In the genomic region with DNA sequence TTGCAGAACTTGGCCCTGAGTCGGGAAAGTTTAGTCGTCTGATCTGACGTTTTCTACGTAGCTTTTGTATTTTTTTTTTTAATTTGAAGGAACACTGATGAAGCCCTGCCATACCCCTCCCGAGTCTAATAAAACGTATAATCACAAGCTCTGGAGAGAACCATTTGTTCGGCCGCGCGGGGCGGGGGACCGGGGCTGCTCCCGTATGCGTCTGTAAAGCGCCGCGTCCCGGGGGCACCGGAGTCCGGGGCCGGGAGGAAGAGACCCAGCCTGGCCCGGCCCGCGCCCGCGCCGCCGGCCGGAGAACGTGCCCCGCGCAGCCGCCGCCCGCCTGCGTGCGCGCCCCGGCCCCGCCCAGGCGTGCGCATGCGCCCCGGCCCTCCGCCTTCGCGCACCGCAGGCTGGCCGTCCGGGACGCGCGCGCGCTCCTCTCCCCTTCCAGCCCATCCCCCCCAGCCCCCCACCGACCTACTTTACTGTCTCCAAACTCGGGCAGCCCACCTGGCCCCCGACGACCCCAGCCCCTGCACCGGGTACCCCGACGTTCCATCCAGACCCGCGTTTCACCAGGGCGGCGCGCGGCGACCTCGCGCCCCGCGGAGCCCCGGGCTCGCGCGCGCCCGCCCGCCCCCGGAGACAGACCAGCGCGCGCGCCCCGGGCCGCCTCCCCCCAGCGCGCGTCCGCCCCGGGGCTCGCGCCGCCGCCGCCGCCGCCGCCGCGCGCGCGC, we compare ENCODE assay signal across 8 cellular contexts. TPM values are rescaled to one million over a fixed set of nuclear protein-coding genes. Genes with fewer than 3 reads are reported as not detected.
DNase-seq lines count a peak whose midpoint lies in the region; ATAC-seq and TF ChIP-seq lines count a peak whose summit lies in the region.

No MANE protein-coding gene starts in this region.

- H3K4me1 Mint-ChIP-seq in activated T-helper 17 cell treated with anti-CD3 and anti-CD28 coated beads, Interleukin-2, amount 50 U/mL, for 72 hours: peaks cover under 1% of the 10 kb centered on the region
- peaks cover 22 to 58% (median 53%) of the 10 kb centered on the region in 4 donors for H3K4me1 Mint-ChIP-seq in naive thymus-derived CD8-positive, alpha-beta T cell
- H3K4me1 Mint-ChIP-seq in stimulated activated naive CD8-positive, alpha-beta T cell treated with anti-CD3 and anti-CD28 coated beads, Interleukin-15, amount 100 ng/mL, for 72 hours: peaks cover 50% of the 10 kb centered on the region

- H3K9me3 Mint-ChIP-seq in activated T-helper 17 cell treated with anti-CD3 and anti-CD28 coated beads, Interleukin-2, amount 50 U/mL, for 72 hours: no peaks in the 10 kb centered on the region
- H3K9me3 Mint-ChIP-seq in naive thymus-derived CD8-positive, alpha-beta T cell: no peaks in the 10 kb centered on the region
- no peaks in the 10 kb centered on the region for H3K9me3 Mint-ChIP-seq in stimulated activated naive CD8-positive, alpha-beta T cell treated with anti-CD3 and anti-CD28 coated beads, Interleukin-15, amount 100 ng/mL, for 72 hours

- H3K27ac ChIP-seq in BLaER1 (peak overlapping the region; percentile 96), Panc1 (ENCODE audit: low read length) (peak overlapping the region; percentile 99), fibroblast of lung (ENCODE audit: insufficient read depth, low read length) (peak overlapping the region; percentile 78)

- peak overlapping the region; percentile 93 for H3K27ac Mint-ChIP-seq in activated T-helper 17 cell treated with anti-CD3 and anti-CD28 coated beads, Interleukin-2, amount 50 U/mL, for 72 hours
- peak overlapping the region; percentile 88 to 98 (median 97) for H3K27ac Mint-ChIP-seq in naive thymus-derived CD8-positive, alpha-beta T cell
- H3K27ac Mint-ChIP-seq in stimulated activated naive CD8-positive, alpha-beta T cell treated with anti-CD3 and anti-CD28 coated beads, Interleukin-15, amount 100 ng/mL, for 72 hours: peak overlapping the region; percentile 97 to 98

- in situ Hi-C loops in Panc1 (cut with HindIII; ENCODE audit: low pct_unique_long_range_greater_than_20kb, low sequenced_read_pairs): no loop called here

- no peaks in the 10 kb centered on the region for H3K9me3 ChIP-seq in BLaER1
- H3K9me3 ChIP-seq in Panc1 (ENCODE audit: control insufficient read depth, insufficient read depth, low read depth, low read length): no peaks in the 10 kb centered on the region
- no peaks in the 10 kb centered on the region for H3K9me3 ChIP-seq in fibroblast of lung (ENCODE audit: control insufficient read depth, insufficient read depth, low read depth, low read length)

- no TSS peak for BruUV-seq in Panc1 (replicated peaks; lab: Mats Ljungman, UMichigan)

- POLR2A ChIA-PET in Panc1 (lab: Charles Lee): interaction anchor here (0.6 kb wide), 1 partner anchor 799 kb away, joined by 6 read pairs; no protein-coding TSS in a partner anchor
- POLR2A ChIA-PET in naive thymus-derived CD8-positive, alpha-beta T cell (lab: Charles Lee): interaction anchor here (0.7 to 7.7 kb wide), 23 partner anchors 14 to 172 kb away, joined by 3 to 91 read pairs (median 4); a partner anchor contains a TSS

- H3K4me3 Mint-ChIP-seq in activated T-helper 17 cell treated with anti-CD3 and anti-CD28 coated beads, Interleukin-2, amount 50 U/mL, for 72 hours: peak overlapping the region; percentile 88
- H3K4me3 Mint-ChIP-seq in naive thymus-derived CD8-positive, alpha-beta T cell: peak overlapping the region; percentile 89 to 98 (median 96)
- peak overlapping the region; percentile 96 to 99 for H3K4me3 Mint-ChIP-seq in stimulated activated naive CD8-positive, alpha-beta T cell treated with anti-CD3 and anti-CD28 coated beads, Interleukin-15, amount 100 ng/mL, for 72 hours

- H3K36me3 ChIP-seq in BLaER1 (peaks cover 30% of the 10 kb centered on the region), Panc1 (ENCODE audit: control insufficient read depth, insufficient read depth, low read length) (peaks cover 14% of the 10 kb centered on the region; the same call in 1 of the 2 replicates), fibroblast of lung (ENCODE audit: control insufficient read depth, insufficient read depth, low read length) (peaks cover 14% of the 10 kb centered on the region)

- H3K4me2 ChIP-seq in BLaER1 (peak overlapping the region; percentile 98), fibroblast of lung (ENCODE audit: extremely low read depth, insufficient read depth, low read length) (peak overlapping the region; percentile 87)

- H3K27me3 ChIP-seq in BLaER1: no peaks in the 10 kb centered on the region
- no peaks in the 10 kb centered on the region for H3K27me3 ChIP-seq in Panc1 (ENCODE audit: control insufficient read depth, insufficient read depth, low read length)
- no peaks in the 10 kb centered on the region for H3K27me3 ChIP-seq in fibroblast of lung (ENCODE audit: control insufficient read depth, insufficient read depth, low read length)

- H3K4me1 ChIP-seq in BLaER1 (peaks cover 74% of the 10 kb centered on the region), Panc1 (ENCODE audit: control insufficient read depth, insufficient read depth, low read length) (peaks cover 25% of the 10 kb centered on the region), fibroblast of lung (ENCODE audit: control insufficient read depth, extremely low read depth, insufficient read depth, low read length) (peaks cover 2% of the 10 kb centered on the region)

- H3K79me2 ChIP-seq in fibroblast of lung (ENCODE audit: control insufficient read depth, insufficient read depth, low read length): peaks cover 12% of the 10 kb centered on the region

- DNase-seq in GM19240 (ENCODE audit: insufficient read length, low spot score) (peak; percentile 85), HS-27A (ENCODE audit: low read depth) (peak; percentile 48), Panc1 (ENCODE audit: low read depth, low spot score) (no peak), fibroblast of lung (ENCODE audit: low read depth in 2 of 2) (peak; percentile 62 to 67)
- DNase-seq in naive thymus-derived CD8-positive, alpha-beta T cell: peak; percentile 53 to 86 (median 79)
- DNase-seq in stimulated activated naive CD8-positive, alpha-beta T cell treated with anti-CD3 and anti-CD28 coated beads, Interleukin-15, amount 100 ng/mL, for 72 hours: peak; percentile 76 to 81

- H4K20me1 ChIP-seq in BLaER1 (peaks cover 20% of the 10 kb centered on the region; the same call in 1 of the 2 replicates), fibroblast of lung (ENCODE audit: control insufficient read depth, extremely low read depth, insufficient read depth, low read length) (no peaks in the 10 kb centered on the region)

- CTCF ChIA-PET in Panc1 (lab: Charles Lee): interaction anchor here (0.6 to 0.7 kb wide), 4 partner anchors 72 to 227 kb away, joined by 3 to 5 read pairs (median 4); no protein-coding TSS in a partner anchor

- peak; percentile 60 for ATAC-seq in Panc1
- peak; percentile 62 for ATAC-seq in activated T-helper 17 cell treated with anti-CD3 and anti-CD28 coated beads, Interleukin-2, amount 50 U/mL, for 72 hours (replicated peaks)
- peak; percentile 51 to 60 for ATAC-seq in naive thymus-derived CD8-positive, alpha-beta T cell
- peak; percentile 61 for ATAC-seq in stimulated activated naive CD8-positive, alpha-beta T cell treated with anti-CD3 and anti-CD28 coated beads, Interleukin-15, amount 100 ng/mL, for 72 hours

- H3K27me3 Mint-ChIP-seq in activated T-helper 17 cell treated with anti-CD3 and anti-CD28 coated beads, Interleukin-2, amount 50 U/mL, for 72 hours: no peaks in the 10 kb centered on the region
- no peaks in the 10 kb centered on the region for H3K27me3 Mint-ChIP-seq in naive thymus-derived CD8-positive, alpha-beta T cell
- H3K27me3 Mint-ChIP-seq in stimulated activated naive CD8-positive, alpha-beta T cell treated with anti-CD3 and anti-CD28 coated beads, Interleukin-15, amount 100 ng/mL, for 72 hours: no peaks in the 10 kb centered on the region

- H3K9ac ChIP-seq in BLaER1: peak overlapping the region; percentile 99
- H3K9ac ChIP-seq in fibroblast of lung (ENCODE audit: insufficient read depth, low read length): peak overlapping the region; percentile 89

- peak overlapping the region; percentile 95 for H3K4me3 ChIP-seq in BLaER1
- peak overlapping the region; percentile 86 to 93 for H3K4me3 ChIP-seq in Panc1 (ENCODE audit: low read depth in 2 of 2, low read length in 2 of 2)
- H3K4me3 ChIP-seq in fibroblast of lung (replicated peaks in 1 of 4; ENCODE audit: control extremely low read depth in 1 of 4, insufficient read depth in 1 of 4, low read depth in 3 of 4, low read length in 4 of 4): peak overlapping the region; percentile 81 to 96 (median 88)

- H2AFZ ChIP-seq in fibroblast of lung (ENCODE audit: low read length): peak overlapping the region; percentile 49

- H3K36me3 Mint-ChIP-seq in activated T-helper 17 cell treated with anti-CD3 and anti-CD28 coated beads, Interleukin-2, amount 50 U/mL, for 72 hours (ENCODE audit: low read depth): peaks cover 70% of the 10 kb centered on the region
- peaks cover 0 to 50% (median 4%) of the 10 kb centered on the region in 3 donors for H3K36me3 Mint-ChIP-seq in naive thymus-derived CD8-positive, alpha-beta T cell

- intact Hi-C loops in Panc1 (cut with micrococcal nuclease; ENCODE audit: unreplicated experiment): no loop called here

- TF ChIP-seq CTCF in Panc1 (IDR thresholded peaks at IDR 0.05) (no peak), fibroblast of lung (conservative IDR thresholded peaks at IDR 0.05 in 1 of 2, IDR thresholded peaks at IDR 0.05 in 1 of 2; ENCODE audit: low read depth in 1 of 2, low read length in 2 of 2) (no peak)

RNA-seq across cellular contexts. Expression of a gene that starts 0.8 kb away (rescaled TPM):
- 121 TPM for total RNA-seq in Panc1 (2021; ENCODE audit: unreplicated experiment)
- 261 TPM for polyA plus RNA-seq in Panc1 (2012; ENCODE audit: insufficient read length)
- total RNA-seq in activated T-helper 17 cell treated with anti-CD3 and anti-CD28 coated beads, Interleukin-2, amount 50 U/mL, for 72 hours: 100 to 1,000 TPM; 109 to 121 TPM
- total RNA-seq in fibroblast of lung: 42.1 and 53.8 TPM in 2 replicates
- polyA plus RNA-seq in fibroblast of lung: 74.9 and 105 TPM in 2 replicates
- polyA plus RNA-seq in fibroblast of lung (2012): 72.0 and 78.6 TPM in 2 replicates
- 79.1 and 80.1 TPM in 2 replicates for polyA minus RNA-seq in fibroblast of lung (ENCODE audit: low replicate concordance)
- 100 to 1,000 TPM; 226 to 232 TPM for total RNA-seq in naive thymus-derived CD8-positive, alpha-beta T cell
- 1 to 10 TPM; 4.5 to 6.9 (median 5.2) TPM for polyA plus RNA-seq in naive thymus-derived CD8-positive, alpha-beta T cell

RNA-seq across cellular contexts. Expression of a gene that starts 14.3 kb away (rescaled TPM):
- 0.31 TPM for total RNA-seq in Panc1 (2021; ENCODE audit: unreplicated experiment)
- not detected for polyA plus RNA-seq in Panc1 (2012; ENCODE audit: insufficient read length)
- under 1 TPM; 0.11 to 0.22 TPM for total RNA-seq in activated T-helper 17 cell treated with anti-CD3 and anti-CD28 coated beads, Interleukin-2, amount 50 U/mL, for 72 hours
- not detected in 2 replicates for total RNA-seq in fibroblast of lung
- polyA plus RNA-seq in fibroblast of lung: not detected in 2 replicates
- not detected in 2 replicates for polyA plus RNA-seq in fibroblast of lung (2012)
- not detected in 2 replicates for polyA minus RNA-seq in fibroblast of lung (ENCODE audit: low replicate concordance)
- 1 to 10 TPM; 2.5 to 2.6 TPM for total RNA-seq in naive thymus-derived CD8-positive, alpha-beta T cell
- polyA plus RNA-seq in naive thymus-derived CD8-positive, alpha-beta T cell: under 1 TPM in 1 of 3 donors, not detected in 2; 0.06 TPM

RNA-seq across cellular contexts. Expression of a gene that starts 19.2 kb away (rescaled TPM):
- total RNA-seq in Panc1 (2021; ENCODE audit: unreplicated experiment) (64.7 TPM), fibroblast of lung (0.26 and 0.33 TPM in 2 replicates)
- 124 TPM for polyA plus RNA-seq in Panc1 (2012; ENCODE audit: insufficient read length)
- 10 to 100 TPM; 19.1 to 38.0 TPM for total RNA-seq in activated T-helper 17 cell treated with anti-CD3 and anti-CD28 coated beads, Interleukin-2, amount 50 U/mL, for 72 hours
- 0.29 and 0.31 TPM in 2 replicates for polyA plus RNA-seq in fibroblast of lung
- 1.6 TPM in 2 replicates for polyA plus RNA-seq in fibroblast of lung (2012)
- not detected in 2 replicates for polyA minus RNA-seq in fibroblast of lung (ENCODE audit: low replicate concordance)
- 10 to 100 TPM; 57.4 to 59.9 TPM for total RNA-seq in naive thymus-derived CD8-positive, alpha-beta T cell
- polyA plus RNA-seq in naive thymus-derived CD8-positive, alpha-beta T cell: 100 to 1,000 TPM in 1 of 3 donors, 10 to 100 TPM in 2; 36.7 to 106 (median 65.7) TPM

RNA-seq across cellular contexts. Expression of a gene that starts 24.0 kb away (rescaled TPM):
- not detected for total RNA-seq in Panc1 (2021; ENCODE audit: unreplicated experiment)
- polyA plus RNA-seq in Panc1 (2012; ENCODE audit: insufficient read length): not detected
- under 1 TPM; 0.24 to 0.50 TPM for total RNA-seq in activated T-helper 17 cell treated with anti-CD3 and anti-CD28 coated beads, Interleukin-2, amount 50 U/mL, for 72 hours
- 0.50 TPM in 1 of 2 replicates, not detected in the other for total RNA-seq in fibroblast of lung
- polyA plus RNA-seq in fibroblast of lung: 0.10 TPM in 1 of 2 replicates, not detected in the other
- 0.43 TPM in 1 of 2 replicates, not detected in the other for polyA plus RNA-seq in fibroblast of lung (2012)
- not detected in 2 replicates for polyA minus RNA-seq in fibroblast of lung (ENCODE audit: low replicate concordance)
- not detected for total RNA-seq in naive thymus-derived CD8-positive, alpha-beta T cell
- under 1 TPM in 1 of 3 donors, not detected in 2; 0.08 TPM for polyA plus RNA-seq in naive thymus-derived CD8-positive, alpha-beta T cell

RNA-seq across cellular contexts. Expression of a gene that starts 39.4 kb away (rescaled TPM):
- total RNA-seq in Panc1 (2021; ENCODE audit: unreplicated experiment): not detected
- polyA plus RNA-seq in Panc1 (2012; ENCODE audit: insufficient read length): not detected
- under 1 TPM in 1 of 2 donors, not detected in 1; 0.58 TPM for total RNA-seq in activated T-helper 17 cell treated with anti-CD3 and anti-CD28 coated beads, Interleukin-2, amount 50 U/mL, for 72 hours
- total RNA-seq in fibroblast of lung: not detected in 2 replicates
- not detected in 2 replicates for polyA plus RNA-seq in fibroblast of lung
- polyA plus RNA-seq in fibroblast of lung (2012): not detected in 2 replicates
- polyA minus RNA-seq in fibroblast of lung (ENCODE audit: low replicate concordance): not detected in 2 replicates
- total RNA-seq in naive thymus-derived CD8-positive, alpha-beta T cell: not detected
- not detected for polyA plus RNA-seq in naive thymus-derived CD8-positive, alpha-beta T cell

Comparison
In these comparisons a context has a peak if more than half of its experiments do, and no peak if none do; other contexts are left out.
1. RNA of a gene that starts 19.2 kb away (total RNA-seq): 64.7 TPM in Panc1 (single experiment), 57.4 to 59.9 TPM in naive thymus-derived CD8-positive, alpha-beta T cell and 19.1 to 38.0 TPM in activated T-helper 17 cell treated with anti-CD3 and anti-CD28 coated beads, Interleukin-2, amount 50 U/mL, for 72 hours; 0.26 to 0.33 TPM in fibroblast of lung; every median in the first group is over 10 times any median in the second.
2. Peak in every context shown above with its lines, with median percentiles within 50 percentile points of each other: H3K27ac ChIP-seq, H3K4me3 ChIP-seq, ATAC-seq, H3K27ac Mint-ChIP-seq and H3K4me3 Mint-ChIP-seq.